ENCODE assay signal across 9 cellular contexts in genomic region chr19:18057557-18057956, GRCh38. TPM values are rescaled to one million over a fixed set of nuclear protein-coding genes. Genes with fewer than 3 reads are reported as not detected.
DNase-seq lines count a peak whose midpoint lies in the region; ATAC-seq and TF ChIP-seq lines count a peak whose summit lies in the region.
"Had no signal": no experiment of that assay in that cellular context is flagged by ENCODE, and none has a peak within 500 bp of the region (broad histone marks: within the 10 kb centered on the region; RNA-seq: fewer than 3 reads in every experiment).

No MANE protein-coding gene starts in this region.

- H3K9me3 Mint-ChIP-seq in CD8-positive, alpha-beta memory T cell, result no peaks in the 10 kb centered on the region
- peaks cover 1% of the 10 kb centered on the region for H3K9me3 Mint-ChIP-seq in glutamatergic neuron (ENCODE audit: unreplicated experiment)
- H3K9me3 Mint-ChIP-seq: H9 had no signal

- no peaks in the 10 kb centered on the region for H3K9me3 ChIP-seq in CD8-positive, alpha-beta memory T cell (ENCODE audit: low read length)

- peaks cover 7% of the 10 kb centered on the region for H3K36me3 ChIP-seq in CD8-positive, alpha-beta memory T cell (ENCODE audit: insufficient read depth, low read length)

- ATAC-seq in left cardiac atrium (peak in 1 of 2 donors; percentile 37), esophagus mucosa (no peak), HG03442 (IDR thresholded peaks at IDR 0.05; ENCODE audit: unreplicated experiment) (no peak)

- H3K4me3 Mint-ChIP-seq in CD8-positive, alpha-beta memory T cell, result peak overlapping the region in 1 of 7 donors; percentile 32
- H3K4me3 Mint-ChIP-seq in glutamatergic neuron (ENCODE audit: unreplicated experiment), result no peak overlapping the region

- H3K27ac Mint-ChIP-seq in CD8-positive, alpha-beta memory T cell, result peak overlapping the region in 7 of 8 donors; percentile 50 to 92 (median 84)
- H3K27ac Mint-ChIP-seq in glutamatergic neuron (ENCODE audit: unreplicated experiment), result no peak overlapping the region

- DNase-seq in CD8-positive, alpha-beta memory T cell, result no peak
- DNase-seq in RWPE1 (ENCODE audit: low spot score) (no peak), left cardiac atrium (peak; percentile 37), posterior cingulate gyrus (peak in 8 of 10 donors; percentile 30 to 94 (median 64)), GM19238 (ENCODE audit: insufficient read length, low spot score) (no peak), glutamatergic neuron (no peak)

- CTCF ChIA-PET in CD8-positive, alpha-beta memory T cell (lab: Charles Lee), result interaction anchor here (0.6 to 10.6 kb wide), 19 partner anchors 12 to 194 kb away, joined by 3 to 168 read pairs (median 5); partner anchors contain the start of genes ARRDC2 and CCDC124
- CTCF ChIA-PET in RWPE1 (lab: Yijun Ruan, JAX), result interaction anchor here (0.6 to 1.3 kb wide), 8 partner anchors 14 to 487 kb away, joined by 3 to 7 read pairs (median 4); partner anchors contain the start of gene RAB3A

- H3K27me3 Mint-ChIP-seq in CD8-positive, alpha-beta memory T cell, result peaks cover 0 to 1% of the 10 kb centered on the region in 2 donors
- H3K27me3 Mint-ChIP-seq in glutamatergic neuron (ENCODE audit: unreplicated experiment), result peaks cover 1% of the 10 kb centered on the region

- peaks cover 7 to 15% (median 8%) of the 10 kb centered on the region in 3 donors for H3K4me1 Mint-ChIP-seq in CD8-positive, alpha-beta memory T cell
- no peaks in the 10 kb centered on the region for H3K4me1 Mint-ChIP-seq in glutamatergic neuron (ENCODE audit: low read depth, unreplicated experiment)

- intact Hi-C loops in left cardiac atrium (cut with DNase I) (loop anchor here in 1 of 2 donors (10.0 kb wide), 1 partner anchor 113 kb away; no protein-coding TSS in a partner anchor), posterior cingulate gyrus (cut with DNase I) (loop anchor here (5.0 kb wide), 1 partner anchor 120 kb away; no protein-coding TSS in a partner anchor)

- no peak overlapping the region for H3K27ac ChIP-seq in CD8-positive, alpha-beta memory T cell (ENCODE audit: low read depth, low read length)
- peak overlapping the region; percentile 72 for H3K27ac ChIP-seq in RWPE1

- peaks cover 0 to 25% (median 5%) of the 10 kb centered on the region in 3 donors for H3K36me3 Mint-ChIP-seq in CD8-positive, alpha-beta memory T cell
- no peaks in the 10 kb centered on the region for H3K36me3 Mint-ChIP-seq in glutamatergic neuron (ENCODE audit: unreplicated experiment)

- no peak overlapping the region for H3K4me3 ChIP-seq in CD8-positive, alpha-beta memory T cell (ENCODE audit: low read length)

- H3K27me3 ChIP-seq in CD8-positive, alpha-beta memory T cell (ENCODE audit: insufficient read depth, low read length, poor library complexity, severe bottlenecking), result no peaks in the 10 kb centered on the region

- peaks cover 13% of the 10 kb centered on the region for H3K4me1 ChIP-seq in CD8-positive, alpha-beta memory T cell (ENCODE audit: insufficient read depth, low read length)

- TF ChIP-seq CTCF in RWPE1 (conservative IDR thresholded peaks at IDR 0.05; ENCODE audit: low read depth) (no peak), glutamatergic neuron (IDR thresholded peaks at IDR 0.05; ENCODE audit: partially characterized antibody, unreplicated experiment) (no peak)

- POLR2A ChIA-PET in CD8-positive, alpha-beta memory T cell (lab: Charles Lee), result interaction anchor here (0.7 to 2.3 kb wide), 5 partner anchors 13 to 58 kb away, joined by 3 to 15 read pairs (median 3); partner anchors contain the start of gene ARRDC2
- POLR2A ChIA-PET in RWPE1 (lab: Yijun Ruan, JAX; ENCODE audit: low non-redundant PET), result no interaction called here

RNA-seq across cellular contexts. Expression of gene IL12RB1, which starts 29.2 kb away (rescaled TPM):
- total RNA-seq in CD8-positive, alpha-beta memory T cell, result 10 to 100 TPM; 18.9 to 19.6 TPM
- polyA plus RNA-seq in CD8-positive, alpha-beta memory T cell, result 43.2 TPM
- total RNA-seq in left cardiac atrium (1 to 10 TPM; 1.2 to 1.6 TPM), esophagus mucosa (0.36 TPM), glutamatergic neuron (ENCODE audit: unreplicated experiment) (not detected)
- total RNA-seq: H9 had no signal

RNA-seq across cellular contexts. Expression of gene MAST3, which starts 40.0 kb away (rescaled TPM):
- total RNA-seq in CD8-positive, alpha-beta memory T cell, result 10 to 100 TPM; 15.0 to 15.9 TPM
- 18.6 TPM for polyA plus RNA-seq in CD8-positive, alpha-beta memory T cell
- total RNA-seq in left cardiac atrium (1 to 10 TPM; 5.5 to 7.9 TPM), esophagus mucosa (3.2 TPM), glutamatergic neuron (ENCODE audit: unreplicated experiment) (16.6 TPM)

RNA-seq across cellular contexts. Expression of gene ARRDC2, which starts 49.6 kb away (rescaled TPM):
- total RNA-seq in CD8-positive, alpha-beta memory T cell, result 10 to 100 TPM; 33.5 to 37.1 TPM
- 45.8 TPM for polyA plus RNA-seq in CD8-positive, alpha-beta memory T cell
- 10 to 100 TPM; 14.8 to 21.6 TPM for total RNA-seq in left cardiac atrium
- total RNA-seq in esophagus mucosa, result 6.3 TPM
- 4.0 TPM for total RNA-seq in glutamatergic neuron (ENCODE audit: unreplicated experiment)

Comparison
In these comparisons a context has a peak if more than half of its experiments do, and no peak if none do; other contexts are left out.
1. DNase-seq: peak in left cardiac atrium (single experiment) and posterior cingulate gyrus (8 of 10); none in CD8-positive, alpha-beta memory T cell (0 of 5), RWPE1 (single experiment), GM19238 (single experiment) and glutamatergic neuron (single experiment).
2. RNA of gene IL12RB1, which starts 29.2 kb away (total RNA-seq): 18.9 to 19.6 TPM in CD8-positive, alpha-beta memory T cell; 1.2 to 1.6 TPM in left cardiac atrium, 0.36 TPM in esophagus mucosa (single experiment) and not detected in glutamatergic neuron (single experiment); every median in the first group is over 4 times any median in the second.